ENCODE assay signal across 1 cellular context in genomic region chr19:1324792-1325567, GRCh38.
TF ChIP-seq lines count a peak whose summit lies in the region.

No MANE protein-coding gene starts in this region.

TF ChIP-seq in GM23338, 12 proteins besides CTCF, POLR2A, EP300 and RAD21 (continued from another document):
- TF ChIP-seq ZNF462 (CRISPR knock-in tag; IDR thresholded peaks at IDR 0.05) (no peak), CREB1 (CRISPR knock-in tag; IDR thresholded peaks at IDR 0.05; ENCODE audit: low read depth) (peak; percentile 69), JUNB (IDR thresholded peaks at IDR 0.05; ENCODE audit: unreplicated experiment) (no peak)
TF ChIP-seq in GM23338: peak in this region for 1.
